Comparison of ENCODE assay signal across 8 cellular contexts in genomic region chr2:19900536-19901200, GRCh38. TPM values are rescaled to one million over a fixed set of nuclear protein-coding genes. Genes with fewer than 3 reads are reported as not detected.
DNase-seq lines count a peak whose midpoint lies in the region; ATAC-seq, FAIRE-seq and TF ChIP-seq lines count a peak whose summit lies in the region.

No MANE protein-coding gene starts in this region.

- DNase-seq in AG10803 (ENCODE audit: low read depth): peak; percentile 23
- peak; percentile 43 for DNase-seq in PC-3
- DNase-seq in mammary epithelial cell: peak; percentile 39
- DNase-seq in HepG2 (ENCODE audit: low spot score): peak; percentile 24
- DNase-seq in NK-92 treated with Interleukin-12 subunit alpha and Interleukin-12 subunit beta, amount 100 ng/mL, for 24 hours (lab: John Stamatoyannopoulos, UW): no peak

- H3K36me3 ChIP-seq in PC-3 (ENCODE audit: low read depth, low read length): no peaks in the 10 kb centered on the region
- H3K36me3 ChIP-seq in mammary epithelial cell (ENCODE audit: insufficient read depth, low read length): no peaks in the 10 kb centered on the region
- 0 out of 5 replicates have a peak, but pooled peaks cover 0 to 3% of the 10 kb centered on the region in 2 experiments for H3K36me3 ChIP-seq in HepG2 (replicated peaks in 1 of 2; ENCODE audit: control insufficient read depth in 1 of 2, insufficient read depth in 2 of 2, low read length in 2 of 2)

- no peaks in the 10 kb centered on the region for H3K9me3 ChIP-seq in PC-3 (ENCODE audit: low read length)
- H3K9me3 ChIP-seq in mammary epithelial cell (replicated peaks; ENCODE audit: insufficient read depth, low read length): no peaks in the 10 kb centered on the region
- H3K9me3 ChIP-seq in HepG2 (ENCODE audit: low read length): no peaks in the 10 kb centered on the region

- in situ Hi-C loops in mammary epithelial cell (cut with MboI; ENCODE audit: low sequenced_read_pairs in 2 of 2): no loop called here
- in situ Hi-C loops in HepG2 (cut with HindIII; ENCODE audit: extremely low pct_ligation_motif_present, low pct_unique_long_range_greater_than_20kb): no loop called here

- FAIRE-seq in HepG2 (lab: Jason Lieb, UNC): peak; percentile 44

- POLR2A ChIA-PET in PC-3 (lab: Charles Lee; ENCODE audit: unreplicated experiment): interaction anchor here (0.6 to 1.0 kb wide), 2 partner anchors 11 to 47 kb away, joined by 5 to 22 read pairs; no protein-coding TSS in a partner anchor
- POLR2A ChIA-PET in HepG2 (lab: Yijun Ruan, JAX): interaction anchor here (0.6 to 1.4 kb wide), 14 partner anchors 10 to 1340 kb away, joined by 3 to 8 read pairs (median 4); partner anchors contain the start of genes RDH14 and WDR35

- H3K9me2 ChIP-seq in PC-3 (replicated peaks; ENCODE audit: low read length): no peaks in the 10 kb centered on the region

- TF ChIP-seq CTCF in AG10803 (conservative IDR thresholded peaks at IDR 0.05; ENCODE audit: low read length) (no peak), PC-3 (conservative IDR thresholded peaks at IDR 0.05; ENCODE audit: low read depth, low read length) (no peak), mammary epithelial cell (conservative IDR thresholded peaks at IDR 0.05 in 1 of 2, IDR thresholded peaks at IDR 0.05 in 1 of 2; ENCODE audit: extremely low read depth in 1 of 2, insufficient read depth in 1 of 2, low read depth in 1 of 2, low read length in 2 of 2) (no peak), HepG2 (CRISPR knock-in tag; IDR thresholded peaks at IDR 0.05) (no peak)

- H3K4me1 ChIP-seq in PC-3 (ENCODE audit: insufficient read depth, low read length): peaks cover 30% of the 10 kb centered on the region
- peaks cover 23% of the 10 kb centered on the region for H3K4me1 ChIP-seq in mammary epithelial cell (ENCODE audit: insufficient read depth, low read length)
- H3K4me1 ChIP-seq in HepG2 (ENCODE audit: insufficient read depth, low read length): peaks cover 38% of the 10 kb centered on the region

- no peak for TF ChIP-seq RAD21 in HepG2 (CRISPR knock-in tag; IDR thresholded peaks at IDR 0.05)

- H3K27me3 ChIP-seq in PC-3 (ENCODE audit: low read length): no peaks in the 10 kb centered on the region
- H3K27me3 ChIP-seq in mammary epithelial cell (ENCODE audit: insufficient read depth, low read length): no peaks in the 10 kb centered on the region
- no peaks in the 10 kb centered on the region; a peak in 1 of 5 replicates for H3K27me3 ChIP-seq in HepG2 (ENCODE audit: control insufficient read depth in 1 of 2, insufficient read depth in 2 of 2, low read length in 2 of 2)

- ATAC-seq in GM18867 (IDR thresholded peaks at IDR 0.05; ENCODE audit: unreplicated experiment): peak; percentile 25
- ATAC-seq in PC-3: no peak; the same call in 1 of the 2 replicates
- ATAC-seq in HepG2: no peak
- no peak for ATAC-seq in HG03571 (IDR thresholded peaks at IDR 0.05; ENCODE audit: unreplicated experiment)

- no TSS peak for BruUV-seq in PC-3 (replicated peaks; lab: Mats Ljungman, UMichigan)
- BruUV-seq in mammary epithelial cell (replicated peaks; lab: Mats Ljungman, UMichigan): no TSS peak
- BruUV-seq in HepG2 (replicated peaks; lab: Mats Ljungman, UMichigan): TSS peak; percentile 54

- H4K20me1 ChIP-seq in PC-3 (ENCODE audit: low read length) (no peaks in the 10 kb centered on the region), mammary epithelial cell (ENCODE audit: insufficient read depth, low read length) (no peaks in the 10 kb centered on the region), HepG2 (ENCODE audit: insufficient read depth, low read length) (peaks cover 15% of the 10 kb centered on the region; the same call in 1 of the 2 replicates)

- H3K79me2 ChIP-seq in PC-3 (ENCODE audit: low read length) (peaks cover 55% of the 10 kb centered on the region), mammary epithelial cell (ENCODE audit: insufficient read depth, low read length) (peaks cover 46% of the 10 kb centered on the region), HepG2 (ENCODE audit: insufficient read depth, low read length) (peaks cover 59% of the 10 kb centered on the region)

- no peak for TF ChIP-seq POLR2A in HepG2 (IDR thresholded peaks at IDR 0.05; ENCODE audit: insufficient read depth in 1 of 2, low read depth in 2 of 2, low read length in 2 of 2)

- TF ChIP-seq EP300 in HepG2 (IDR thresholded peaks at IDR 0.05; ENCODE audit: low read depth in 2 of 2, low read length in 2 of 2) (no peak), HepG2 (CRISPR knock-in tag; IDR thresholded peaks at IDR 0.05; ENCODE audit: borderline replicate concordance) (no peak)

- peak overlapping the region; percentile 89 for H3K27ac ChIP-seq in PC-3 (ENCODE audit: low read length)
- H3K27ac ChIP-seq in mammary epithelial cell (ENCODE audit: insufficient read depth, low read depth, low read length): peak overlapping the region; percentile 97
- H3K27ac ChIP-seq in HepG2 (ENCODE audit: extremely low read length, insufficient read depth, low read length): peak overlapping the region; percentile 95
- H3K27ac ChIP-seq in temporal lobe (ENCODE audit: low read depth, low read length): peak overlapping the region; percentile 85

- peak overlapping the region; percentile 89 for H3K4me3 ChIP-seq in AG10803 (ENCODE audit: low read length)
- peak overlapping the region; percentile 85 for H3K4me3 ChIP-seq in PC-3 (ENCODE audit: low read length)
- peak overlapping the region; percentile 92 to 94 (median 93) for H3K4me3 ChIP-seq in mammary epithelial cell (replicated peaks in 1 of 3; ENCODE audit: insufficient read depth in 1 of 3, low read depth in 2 of 3, low read length in 3 of 3)
- peak overlapping the region; percentile 87 to 89 (median 87) for H3K4me3 ChIP-seq in HepG2 (replicated peaks in 1 of 3; ENCODE audit: insufficient read depth in 1 of 3, low read depth in 2 of 3, low read length in 3 of 3)

- H3K4me2 ChIP-seq in PC-3 (ENCODE audit: low read length) (peak overlapping the region; percentile 98), mammary epithelial cell (ENCODE audit: insufficient read depth, low read depth, low read length) (peak overlapping the region; percentile 90), HepG2 (ENCODE audit: low read depth, low read length) (peak overlapping the region; percentile 96)

- H2AFZ ChIP-seq in PC-3 (ENCODE audit: low read length): peak overlapping the region; percentile 95
- H2AFZ ChIP-seq in mammary epithelial cell (ENCODE audit: low read depth, low read length): peak overlapping the region; percentile 89
- H2AFZ ChIP-seq in HepG2 (ENCODE audit: low read length): peak overlapping the region; percentile 1

- intact Hi-C loops in PC-3 (cut with micrococcal nuclease): loop anchor here (5.0 kb wide), 2 partner anchors 107 to 197 kb away; no protein-coding TSS in a partner anchor
- intact Hi-C loops in mammary epithelial cell (cut with micrococcal nuclease): loop anchor here (2.0 to 5.0 kb wide), 2 partner anchors 42 to 198 kb away; no protein-coding TSS in a partner anchor
- intact Hi-C loops in HepG2 (cut with micrococcal nuclease; ENCODE audit: unreplicated experiment): loop anchor here (2.0 to 5.0 kb wide), 2 partner anchors 38 to 1098 kb away; no protein-coding TSS in a partner anchor

- dilution Hi-C loops in mammary epithelial cell (cut with HindIII; ENCODE audit: low sequenced_read_pairs): no loop called here

- peak overlapping the region; percentile 96 for H3K9ac ChIP-seq in PC-3 (ENCODE audit: low read length)
- peak overlapping the region; percentile 100 for H3K9ac ChIP-seq in mammary epithelial cell (ENCODE audit: insufficient read depth, low read length)
- H3K9ac ChIP-seq in HepG2 (ENCODE audit: insufficient read depth, low read depth, low read length): peak overlapping the region; percentile 97

- 3% methylated on average over 13 of the region's 13 CpGs for WGBS in mammary epithelial cell (ENCODE audit: low coverage, missing lambda C conversion rate)
- WGBS in HepG2 (ENCODE audit: low lambda C conversion rate): under 1% methylated on average over 13 of the region's 13 CpGs

- CTCF ChIA-PET in PC-3 (lab: Charles Lee) (no interaction called here), mammary epithelial cell (lab: Charles Lee; ENCODE audit: low non-redundant PET) (no interaction called here), HepG2 (lab: Yijun Ruan, JAX; ENCODE audit: low intra/inter-chr PET ratio, low total read pairs) (no interaction called here)

- H3F3A ChIP-seq in PC-3 (ENCODE audit: low read length, unreplicated experiment): no peaks in the 10 kb centered on the region

TF ChIP-seq in HepG2, 621 proteins besides CTCF, POLR2A, EP300 and RAD21 (continues in another document):
- TF ChIP-seq KMT2B (CRISPR knock-in tag; IDR thresholded peaks at IDR 0.05): no peak
- peak; percentile 19 for TF ChIP-seq RBM22 (optimal IDR thresholded peaks at IDR 0.05; ENCODE audit: low read length)

RNA-seq across cellular contexts. Expression of gene TTC32, which starts 1.1 kb away (rescaled TPM):
- total RNA-seq in PC-3 (2014; rRNA removed) (10.0 and 12.1 TPM in 2 replicates), mammary epithelial cell (10 to 100 TPM in 1 of 2 donors, 1 to 10 TPM in 1; 8.0 to 12.5 TPM), HepG2 (2016; rRNA removed; fragmentation: Illumina TruSeq; extraction: Trizol) (18.5 and 21.6 TPM in 2 replicates), temporal lobe (11.1 TPM)
- polyA plus RNA-seq in mammary epithelial cell (4.8 TPM), HepG2 (2011; rRNA removed) (31.8 and 38.3 TPM in 2 replicates)
- not detected for polyA minus RNA-seq in mammary epithelial cell
- total RNA-seq in HepG2 (2016; cell fraction: cytosol; rRNA removed; fragmentation: Illumina TruSeq; extraction: Trizol; ENCODE audit: low read depth): 3.0 and 3.8 TPM in 2 replicates
- 16.3 and 24.1 TPM in 2 replicates for total RNA-seq in HepG2 (2016; cell fraction: insoluble cytoplasmic fraction; rRNA removed; fragmentation: Illumina TruSeq; extraction: Trizol)
- total RNA-seq in HepG2 (2016; cell fraction: membrane; rRNA removed; fragmentation: Illumina TruSeq; extraction: Trizol): 6.2 and 7.0 TPM in 2 replicates
- 45.3 and 49.4 TPM in 2 replicates for total RNA-seq in HepG2 (2016; cell fraction: nucleus; rRNA removed; fragmentation: Illumina TruSeq; extraction: Trizol)
- polyA plus RNA-seq in HepG2 (2011; cell fraction: cytosol; rRNA removed): 13.5 and 15.6 TPM in 2 replicates
- polyA plus RNA-seq in HepG2 (2011; cell fraction: nucleus; rRNA removed): 66.0 and 79.3 TPM in 2 replicates
- polyA plus RNA-seq in HepG2 (2012): 26.1 and 41.0 TPM in 2 replicates
- polyA plus RNA-seq in HepG2 (2016; cell fraction: cytosol; fragmentation: Illumina TruSeq; extraction: Trizol; ENCODE audit: low read depth): 2.9 TPM in 2 replicates
- 21.5 and 26.4 TPM in 2 replicates for polyA plus RNA-seq in HepG2 (2016; cell fraction: insoluble cytoplasmic fraction; fragmentation: Illumina TruSeq; extraction: Trizol; ENCODE audit: low read depth)
- polyA plus RNA-seq in HepG2 (2016; cell fraction: membrane; fragmentation: Illumina TruSeq; extraction: Trizol; ENCODE audit: low read depth): 5.4 and 6.1 TPM in 2 replicates
- polyA plus RNA-seq in HepG2 (2016; cell fraction: nucleus; fragmentation: Illumina TruSeq; extraction: Trizol; ENCODE audit: insufficient read depth, low read depth): 65.4 and 67.3 TPM in 2 replicates
- 14.4 and 14.7 TPM in 2 replicates for polyA minus RNA-seq in HepG2 (2011; rRNA and poly(A)+ RNA removed; ENCODE audit: low replicate concordance)
- polyA minus RNA-seq in HepG2 (2011; cell fraction: cytosol; rRNA and poly(A)+ RNA removed): 5.5 and 7.4 TPM in 2 replicates
- 107 and 122 TPM in 2 replicates for polyA minus RNA-seq in HepG2 (2011; cell fraction: nucleus; rRNA and poly(A)+ RNA removed)

Comparison
In these comparisons a context has a peak if more than half of its experiments do, and no peak if none do; other contexts are left out.
1. H2AFZ ChIP-seq: peak in every context shown above with its lines; median percentile 95 in PC-3; 89 in mammary epithelial cell; 1 in HepG2.